Comparison of ENCODE assay signal across 14 cellular contexts in genomic region chr1:111602974-111603373, GRCh38. TPM values are rescaled to one million over a fixed set of nuclear protein-coding genes. Genes with fewer than 3 reads are reported as not detected.
DNase-seq lines count a peak whose midpoint lies in the region; ATAC-seq, FAIRE-seq and TF ChIP-seq lines count a peak whose summit lies in the region.
"Had no signal": no experiment of that assay in that cellular context is flagged by ENCODE, and none has a peak within 500 bp of the region (broad histone marks: within the 10 kb centered on the region; RNA-seq: fewer than 3 reads in every experiment).

No MANE protein-coding gene starts in this region.

- FAIRE-seq in small intestine (lab: Jason Lieb, UNC) (no peak), HTR-8/SVneo (lab: Jason Lieb, UNC) (no peak)
- FAIRE-seq: astrocyte, pancreas had no signal

- H3K27ac ChIP-seq in CD8-positive, alpha-beta T cell (ENCODE audit: low read depth, low read length) = peak overlapping the region; percentile 13
- H3K27ac ChIP-seq in IMR-90 (ENCODE audit: insufficient read depth, low read length) (no peak overlapping the region), small intestine (ENCODE audit: low read depth in 1 of 2, low read length in 1 of 2) (peak overlapping the region; percentile 24 to 38), breast epithelium (no peak overlapping the region)
- H3K27ac ChIP-seq: dorsolateral prefrontal cortex, pancreas had no signal

- H3K56ac ChIP-seq in IMR-90 (ENCODE audit: extremely low read depth, insufficient read depth, low read length) = no peak overlapping the region

- no peak overlapping the region for H3K4me2 ChIP-seq in IMR-90 (ENCODE audit: low read depth, low read length)

- no peak overlapping the region for H4K5ac ChIP-seq in IMR-90 (ENCODE audit: low read depth, low read length)

- TF ChIP-seq CTCF in CD8-positive, alpha-beta T cell (IDR thresholded peaks at IDR 0.05) = no peak
- TF ChIP-seq CTCF in IMR-90 (conservative IDR thresholded peaks at IDR 0.05; ENCODE audit: low read depth, low read length) (no peak), breast epithelium (IDR thresholded peaks at IDR 0.05) (no peak)

- H3K23ac ChIP-seq in IMR-90 (ENCODE audit: low read depth, low read length) = no peak overlapping the region

- peak overlapping the region; percentile 89 for H3K27ac Mint-ChIP-seq in CD8-positive, alpha-beta T cell
- peak overlapping the region; percentile 98 for H3K27ac Mint-ChIP-seq in activated T-helper 17 cell treated with anti-CD3 and anti-CD28 coated beads, Interleukin-2, amount 50 U/mL, for 72 hours
- H3K27ac Mint-ChIP-seq: CD14-positive monocyte had no signal

- H2AK5ac ChIP-seq in IMR-90 (ENCODE audit: low read depth, low read length) = peak overlapping the region; percentile 28; the same call in 1 of the 2 replicates

- no peaks in the 10 kb centered on the region for H3K79me1 ChIP-seq in IMR-90 (ENCODE audit: low read depth in 1 of 2, low read length in 2 of 2)

- no TSS peak for BruUV-seq in IMR-90 (replicated peaks; lab: Mats Ljungman, UMichigan)

- no peak overlapping the region for H3K18ac ChIP-seq in IMR-90 (ENCODE audit: low read depth, low read length)

- H3K4me3 Mint-ChIP-seq in CD8-positive, alpha-beta T cell = peak overlapping the region; percentile 52
- H3K4me3 Mint-ChIP-seq in activated T-helper 17 cell treated with anti-CD3 and anti-CD28 coated beads, Interleukin-2, amount 50 U/mL, for 72 hours = peak overlapping the region; percentile 85
- H3K4me3 Mint-ChIP-seq: CD14-positive monocyte had no signal

- TF ChIP-seq POLR2A in IMR-90 (IDR thresholded peaks at IDR 0.05; ENCODE audit: low read depth, low read length) (no peak), breast epithelium (IDR thresholded peaks at IDR 0.05) (no peak)

- H2BK20ac ChIP-seq in IMR-90 (ENCODE audit: low read depth, low read length) = no peak overlapping the region

- POLR2A ChIA-PET in CD8-positive, alpha-beta T cell (lab: Charles Lee) = interaction anchor here (1.4 to 3.2 kb wide), 5 partner anchors 10 to 21 kb away, joined by 4 to 26 read pairs (median 16); partner anchors contain the start of gene RAP1A
- POLR2A ChIA-PET in IMR-90 (lab: Charles Lee; ENCODE audit: unreplicated experiment) = no interaction called here

- no peak overlapping the region for H2BK15ac ChIP-seq in IMR-90 (ENCODE audit: low read depth, low read length)

- TF ChIP-seq RAD21 in IMR-90 (IDR thresholded peaks at IDR 0.05; ENCODE audit: low read length) = no peak

- no peak overlapping the region for H3K4me3 ChIP-seq in CD8-positive, alpha-beta T cell (ENCODE audit: low read depth, low read length)
- no peak overlapping the region for H3K4me3 ChIP-seq in IMR-90 (ENCODE audit: insufficient read depth, low read depth, low read length)
- no peak overlapping the region for H3K4me3 ChIP-seq in small intestine (ENCODE audit: low read depth in 1 of 2, low read length in 2 of 2)
- no peak overlapping the region for H3K4me3 ChIP-seq in breast epithelium
- H3K4me3 ChIP-seq: dorsolateral prefrontal cortex, pancreas had no signal

- H3K27me3 ChIP-seq in CD8-positive, alpha-beta T cell (ENCODE audit: insufficient read depth, low read length) = no peaks in the 10 kb centered on the region
- H3K27me3 ChIP-seq in IMR-90 (ENCODE audit: control insufficient read depth, insufficient read depth, low read length) = no peaks in the 10 kb centered on the region
- no peaks in the 10 kb centered on the region for H3K27me3 ChIP-seq in small intestine (ENCODE audit: control insufficient read depth in 2 of 2, insufficient read depth in 2 of 2, low read length in 2 of 2)
- no peaks in the 10 kb centered on the region for H3K27me3 ChIP-seq in breast epithelium
- H3K27me3 ChIP-seq: dorsolateral prefrontal cortex, pancreas had no signal

- DNase-seq in CD8-positive, alpha-beta T cell = no peak
- DNase-seq in IMR-90 (no peak), small intestine (no peak), HTR-8/SVneo (ENCODE audit: insufficient read length, low spot score) (no peak), breast epithelium (ENCODE audit: low spot score in 2 of 2) (no peak), amygdala (lab: John Stamatoyannopoulos, UW) (no peak)
- DNase-seq: dorsolateral prefrontal cortex; NCI-H2029; NK-92 treated with Interleukin-12 subunit alpha and Interleukin-12 subunit beta, amount 100 ng/mL, for 24 hours; pancreas had no signal

- intact Hi-C loops in CD8-positive, alpha-beta T cell (cut with DNase I, micrococcal nuclease) = loop anchor here in 1 of 2 experiments (1.0 kb wide), 1 partner anchor 36 kb away; no protein-coding TSS in a partner anchor
- intact Hi-C loops in IMR-90 (cut with micrococcal nuclease) (no loop called here), breast epithelium (cut with DNase I; ENCODE audit: low total_unique reads) (no loop called here)

- H3K9ac ChIP-seq in IMR-90 (ENCODE audit: low read depth, low read length) = no peak overlapping the region

- no peaks in the 10 kb centered on the region for H3K9me3 Mint-ChIP-seq in CD8-positive, alpha-beta T cell
- H3K9me3 Mint-ChIP-seq in activated T-helper 17 cell treated with anti-CD3 and anti-CD28 coated beads, Interleukin-2, amount 50 U/mL, for 72 hours = peaks cover 5% of the 10 kb centered on the region
- H3K9me3 Mint-ChIP-seq: CD14-positive monocyte had no signal

- H3K9me3 ChIP-seq in CD8-positive, alpha-beta T cell (ENCODE audit: low read length) = no peaks in the 10 kb centered on the region
- no peaks in the 10 kb centered on the region for H3K9me3 ChIP-seq in IMR-90 (ENCODE audit: control insufficient read depth, insufficient read depth, low read length)
- H3K9me3 ChIP-seq in small intestine (ENCODE audit: control insufficient read depth, low read depth) = no peaks in the 10 kb centered on the region
- H3K9me3 ChIP-seq in breast epithelium = no peaks in the 10 kb centered on the region
- H3K9me3 ChIP-seq: pancreas had no signal

- CTCF ChIA-PET in CD8-positive, alpha-beta T cell (lab: Charles Lee) = interaction anchor here (1.0 to 4.2 kb wide), 6 partner anchors 10 to 95 kb away, joined by 3 to 27 read pairs (median 6); no protein-coding TSS in a partner anchor
- CTCF ChIA-PET in IMR-90 (lab: Yijun Ruan, JAX) = no interaction called here

- in situ Hi-C loops in IMR-90 (cut with MboI; ENCODE audit: low sequenced_read_pairs) = no loop called here

- H2AFZ ChIP-seq in IMR-90 (replicated peaks; ENCODE audit: low read length, poor library complexity) = no peak overlapping the region

- dilution Hi-C loops in IMR-90 (cut with HindIII; ENCODE audit: low sequenced_read_pairs, unreplicated experiment) = no loop called here

- H2BK120ac ChIP-seq in IMR-90 (ENCODE audit: low read depth, low read length) = no peak overlapping the region

- H4K91ac ChIP-seq in IMR-90 (ENCODE audit: insufficient read depth, low read depth, low read length) = no peak overlapping the region

- no peak for ATAC-seq in CD8-positive, alpha-beta T cell
- no peak for ATAC-seq in IMR-90 (ENCODE audit: low read depth)
- peak; percentile 53 for ATAC-seq in activated T-helper 17 cell treated with anti-CD3 and anti-CD28 coated beads, Interleukin-2, amount 50 U/mL, for 72 hours (replicated peaks)
- ATAC-seq: SK-N-SH treated with all-trans-retinoic acid at 6 μM for 48 hours had no signal

- peaks cover 61% of the 10 kb centered on the region for H3K4me1 ChIP-seq in CD8-positive, alpha-beta T cell (ENCODE audit: insufficient read depth, low read length)
- H3K4me1 ChIP-seq in IMR-90 (ENCODE audit: control insufficient read depth, insufficient read depth, low read length) (peaks cover 16% of the 10 kb centered on the region), small intestine (ENCODE audit: control insufficient read depth in 2 of 2, insufficient read depth in 1 of 2, low read depth in 1 of 2, low read length in 1 of 2) (peaks cover 5 to 6% of the 10 kb centered on the region in 2 donors), breast epithelium (peaks cover 0 to 4% of the 10 kb centered on the region in 2 donors)
- H3K4me1 ChIP-seq: pancreas had no signal

- WGBS in IMR-90 (ENCODE audit: extremely low coverage in 2 of 2, insufficient read length in 1 of 2), 2 experiments = no CpG with 5 or more reads among the region's 4 CpGs
- 65 to 89% (median 80%) methylated on average over 4 of the region's 4 CpGs for WGBS in small intestine, 3 donors

- no peak overlapping the region for H2AK9ac ChIP-seq in IMR-90 (replicated peaks; ENCODE audit: low read depth, low read length, poor library complexity)

- H3K36me3 ChIP-seq in CD8-positive, alpha-beta T cell (ENCODE audit: insufficient read depth, low read length) = no peaks in the 10 kb centered on the region
- H3K36me3 ChIP-seq in IMR-90 (ENCODE audit: control insufficient read depth, insufficient read depth, low read length) (no peaks in the 10 kb centered on the region), small intestine (ENCODE audit: control insufficient read depth in 2 of 2, insufficient read depth in 2 of 2, low read length in 2 of 2) (no peaks in the 10 kb centered on the region), breast epithelium (no peaks in the 10 kb centered on the region)
- H3K36me3 ChIP-seq: pancreas had no signal

- no peaks in the 10 kb centered on the region for H3K36me3 Mint-ChIP-seq in CD8-positive, alpha-beta T cell
- peaks cover 11% of the 10 kb centered on the region for H3K36me3 Mint-ChIP-seq in activated T-helper 17 cell treated with anti-CD3 and anti-CD28 coated beads, Interleukin-2, amount 50 U/mL, for 72 hours (ENCODE audit: low read depth)
- H3K36me3 Mint-ChIP-seq: CD14-positive monocyte had no signal

- no peak overlapping the region for H3K14ac ChIP-seq in IMR-90 (replicated peaks; ENCODE audit: low read depth, low read length)

- H3K4me1 Mint-ChIP-seq in CD8-positive, alpha-beta T cell (ENCODE audit: low read depth) = peaks cover 82% of the 10 kb centered on the region
- H3K4me1 Mint-ChIP-seq in activated T-helper 17 cell treated with anti-CD3 and anti-CD28 coated beads, Interleukin-2, amount 50 U/mL, for 72 hours = peaks cover 60% of the 10 kb centered on the region

- H4K20me1 ChIP-seq in IMR-90 (ENCODE audit: insufficient read depth, low read length) = no peaks in the 10 kb centered on the region

- peaks cover 12% of the 10 kb centered on the region; the same call in 1 of the 2 replicates for H3K9me1 ChIP-seq in IMR-90 (ENCODE audit: insufficient read depth, low read length)

- H2BK5ac ChIP-seq in IMR-90 (ENCODE audit: low read depth, low read length, poor library complexity, severe bottlenecking) = no peak overlapping the region

- H3K27me3 Mint-ChIP-seq in CD8-positive, alpha-beta T cell (ENCODE audit: low read depth) = no peaks in the 10 kb centered on the region
- no peaks in the 10 kb centered on the region for H3K27me3 Mint-ChIP-seq in activated T-helper 17 cell treated with anti-CD3 and anti-CD28 coated beads, Interleukin-2, amount 50 U/mL, for 72 hours

- H3K4ac ChIP-seq in IMR-90 (ENCODE audit: low read depth, low read length) = no peak overlapping the region

- H4K8ac ChIP-seq in IMR-90 (ENCODE audit: low read depth in 2 of 2, low read length in 2 of 2) = no peak overlapping the region

RNA-seq across cellular contexts. Expression of gene RAP1A, which starts 16.6 kb away (rescaled TPM):
- 10 to 100 TPM; 63.4 to 68.5 TPM for total RNA-seq in CD8-positive, alpha-beta T cell
- 18.1 and 35.3 TPM in 2 replicates for total RNA-seq in IMR-90 (2012; rRNA removed)
- polyA plus RNA-seq in IMR-90 (2012; rRNA removed) = 34.4 and 43.6 TPM in 2 replicates
- polyA plus RNA-seq in IMR-90 (2012; cell fraction: cytosol; rRNA removed) = 4.0 and 6.2 TPM in 2 replicates
- polyA plus RNA-seq in IMR-90 (2012; cell fraction: nucleus; rRNA removed; ENCODE audit: low replicate concordance) = 0.72 and 9.5 TPM in 2 replicates
- total RNA-seq in activated T-helper 17 cell treated with anti-CD3 and anti-CD28 coated beads, Interleukin-2, amount 50 U/mL, for 72 hours = 100 to 1,000 TPM; 155 to 209 TPM
- polyA plus RNA-seq in small intestine = 100 to 1,000 TPM in 1 of 3 donors, 10 to 100 TPM in 2; 75.4 to 150 (median 92.1) TPM
- 10 to 100 TPM; 45.9 to 72.8 (median 54.9) TPM for total RNA-seq in breast epithelium

Comparison
In these comparisons a context has a peak if more than half of its experiments do, and no peak if none do; other contexts are left out.
1. H3K27ac ChIP-seq: peak in CD8-positive, alpha-beta T cell (single experiment) and small intestine (2 of 2); none in IMR-90 (single experiment) and breast epithelium (0 of 2).